In the genomic region with DNA sequence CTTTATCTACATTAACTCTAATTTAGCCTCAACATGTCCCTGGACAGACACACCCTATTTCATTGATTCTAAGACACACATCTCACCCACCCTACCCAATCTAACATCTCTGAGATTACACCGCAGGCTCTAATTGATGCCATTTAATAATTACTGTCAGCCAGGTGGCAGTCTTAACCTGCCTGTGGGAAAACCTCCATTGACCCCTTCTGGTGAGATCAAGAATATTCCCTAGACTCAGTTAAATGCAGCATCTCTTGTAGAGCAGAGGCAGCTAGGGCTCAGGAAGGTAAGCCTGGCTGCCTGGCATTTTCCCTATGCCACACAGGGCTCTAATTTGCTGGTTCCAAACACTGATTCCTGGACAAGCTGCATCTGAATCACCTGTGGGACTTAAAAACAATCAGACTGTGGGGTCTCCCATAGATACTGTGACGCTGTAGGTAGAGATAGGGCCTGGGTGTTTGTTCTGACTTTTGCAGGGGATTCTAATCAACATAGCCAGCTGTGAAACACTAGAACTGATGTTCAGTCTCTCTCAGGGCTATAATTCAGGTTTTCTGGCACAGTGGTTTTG, we compare ENCODE assay signal across 8 cellular contexts. TPM values are rescaled to one million over a fixed set of nuclear protein-coding genes. Genes with fewer than 3 reads are reported as not detected.
DNase-seq lines count a peak whose midpoint lies in the region; ATAC-seq, FAIRE-seq and TF ChIP-seq lines count a peak whose summit lies in the region.

No MANE protein-coding gene starts in this region.

- ATAC-seq in A549: peak; percentile 58 to 75
- ATAC-seq in GM19455 (IDR thresholded peaks at IDR 0.05; ENCODE audit: unreplicated experiment): no peak
- ATAC-seq in GM18511 (IDR thresholded peaks at IDR 0.05; ENCODE audit: unreplicated experiment): no peak

- no peaks in the 10 kb centered on the region for H4K20me1 ChIP-seq in neural cell (ENCODE audit: insufficient read depth)

- H3K9me3 ChIP-seq in A549 (no peaks in the 10 kb centered on the region), neural cell (ENCODE audit: low read length) (no peaks in the 10 kb centered on the region)

- CTCF ChIA-PET in A549 (lab: Yijun Ruan, JAX): interaction anchor here (0.5 to 11.4 kb wide), 32 partner anchors 9 to 288 kb away, joined by 3 to 91 read pairs (median 4); a partner anchor contains a TSS

- peaks cover 10% of the 10 kb centered on the region for H3K27me3 ChIP-seq in neural cell (ENCODE audit: insufficient read depth, low read depth, low read length)

- TF ChIP-seq CTCF in A549 (IDR thresholded peaks at IDR 0.05) (peak; percentile 72), GM12872 (IDR thresholded peaks at IDR 0.05; ENCODE audit: insufficient read depth, low read depth, low read length) (peak; percentile 58), neural cell (IDR thresholded peaks at IDR 0.05; ENCODE audit: poor library complexity, severe bottlenecking) (peak; percentile 79)

- POLR2A ChIA-PET in A549 (lab: Yijun Ruan, JAX): interaction anchor here (1.1 kb wide), 2 partner anchors 14 to 206 kb away, joined by 3 to 6 read pairs; no protein-coding TSS in a partner anchor

- FAIRE-seq in A549 (lab: Jason Lieb, UNC): no peak

- H3K79me2 ChIP-seq in neural cell (replicated peaks; ENCODE audit: insufficient read depth, low read length): no peaks in the 10 kb centered on the region

- no peak overlapping the region for H2AFZ ChIP-seq in neural cell (ENCODE audit: low read depth, low read length)

- WGBS in A549 (ENCODE audit: missing lambda C conversion rate): 73% methylated on average over 2 of the region's 2 CpGs

- H3F3A ChIP-seq in neural cell (ENCODE audit: insufficient read depth, low read length, poor library complexity, severe bottlenecking): no peaks in the 10 kb centered on the region

- TF ChIP-seq POLR2A in A549 (IDR thresholded peaks at IDR 0.05; ENCODE audit: low read length): no peak

- no peak overlapping the region for H3K9ac ChIP-seq in neural cell (ENCODE audit: low read length)

- no peaks in the 10 kb centered on the region for H3K36me3 ChIP-seq in neural cell (ENCODE audit: insufficient read depth, low read length)

- H3K4me2 ChIP-seq in A549 (no peak overlapping the region), neural cell (ENCODE audit: low read length) (no peak overlapping the region)

- no peak for TF ChIP-seq EP300 in A549 (IDR thresholded peaks at IDR 0.05)
- no peak for TF ChIP-seq EP300 in neural cell (conservative IDR thresholded peaks at IDR 0.05; ENCODE audit: poor library complexity, severe bottlenecking)

- H3K4me3 ChIP-seq in A549 (no peak overlapping the region), neural cell (ENCODE audit: low read length) (no peak overlapping the region)

- peak; percentile 72 to 87 for TF ChIP-seq RAD21 in A549 (conservative IDR thresholded peaks at IDR 0.05 in 1 of 2, IDR thresholded peaks at IDR 0.05 in 1 of 2)
- peak; percentile 66 for TF ChIP-seq RAD21 in neural cell (conservative IDR thresholded peaks at IDR 0.05)

- DNase-seq in A549 (ENCODE audit: low read depth in 1 of 2, low spot score in 1 of 2): peak; percentile 68 to 71
- peak; percentile 43 for DNase-seq in NCI-H2227 (lab: John Stamatoyannopoulos, UW; ENCODE audit: unreplicated experiment)
- DNase-seq in T47D (ENCODE audit: low read depth in 1 of 2, low spot score in 1 of 2): peak; percentile 78 to 80
- no peak for DNase-seq in hippocampal formation (lab: John Stamatoyannopoulos, UW)

- H3K27ac ChIP-seq in A549: no peak overlapping the region
- H3K27ac ChIP-seq in neural cell (ENCODE audit: low read length): no peak overlapping the region

- in situ Hi-C loops in T47D (cut with HindIII; ENCODE audit: low pct_unique_long_range_greater_than_20kb, low sequenced_read_pairs): no loop called here

- H3K9me2 ChIP-seq in neural cell (ENCODE audit: insufficient read depth, low read length): no peaks in the 10 kb centered on the region

- H3K4me1 ChIP-seq in A549: no peaks in the 10 kb centered on the region

TF ChIP-seq in A549, 52 proteins besides CTCF, POLR2A, EP300 and RAD21:
- peak; percentile 66; the same call in 2 of the 3 replicates for TF ChIP-seq SMC3 (IDR thresholded peaks at IDR 0.05)
- TF ChIP-seq, protein P1, sequence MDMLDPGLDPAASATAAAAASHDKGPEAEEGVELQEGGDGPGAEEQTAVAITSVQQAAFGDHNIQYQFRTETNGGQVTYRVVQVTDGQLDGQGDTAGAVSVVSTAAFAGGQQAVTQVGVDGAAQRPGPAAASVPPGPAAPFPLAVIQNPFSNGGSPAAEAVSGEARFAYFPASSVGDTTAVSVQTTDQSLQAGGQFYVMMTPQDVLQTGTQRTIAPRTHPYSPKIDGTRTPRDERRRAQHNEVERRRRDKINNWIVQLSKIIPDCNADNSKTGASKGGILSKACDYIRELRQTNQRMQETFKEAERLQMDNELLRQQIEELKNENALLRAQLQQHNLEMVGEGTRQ (IDR thresholded peaks at IDR 0.05): no peak

TF ChIP-seq in neural cell, 6 proteins besides CTCF, POLR2A, EP300 and RAD21:
- TF ChIP-seq TAF1 (IDR thresholded peaks at IDR 0.05; ENCODE audit: low read depth): no peak
- no peak for TF ChIP-seq MXI1 (conservative IDR thresholded peaks at IDR 0.05; ENCODE audit: poor library complexity, severe bottlenecking)
- peak; percentile 69 for TF ChIP-seq SMC3 (conservative IDR thresholded peaks at IDR 0.05; ENCODE audit: poor library complexity)

RNA-seq across cellular contexts. Expression of a gene that starts 14.3 kb away (rescaled TPM):
- polyA plus RNA-seq in A549 (2011; rRNA removed): 68.5 and 69.4 TPM in 2 replicates
- polyA plus RNA-seq in A549 (2012; cell fraction: cytosol; rRNA removed): 117 and 133 TPM in 2 replicates
- 243 and 281 TPM in 2 replicates for polyA plus RNA-seq in A549 (2012; cell fraction: nucleus; rRNA removed)
- 61.5 to 64.1 TPM (median 62.4 TPM) in 3 replicates for polyA plus RNA-seq in A549 (2017; fragmentation: RNase III; extraction: RNeasy Plus Mini Kit Qiagen cat#74134 plus additional on column Dnase treatment)
- 98.8 and 118 TPM in 2 replicates for polyA minus RNA-seq in A549 (2011; rRNA and poly(A)+ RNA removed)
- polyA plus RNA-seq in neural cell: 109 and 112 TPM in 2 replicates
- polyA minus RNA-seq in neural cell: 56.0 and 64.8 TPM in 2 replicates

RNA-seq across cellular contexts. Expression of a gene that starts 14.8 kb away (rescaled TPM):
- 1.0 and 1.2 TPM in 2 replicates for polyA plus RNA-seq in A549 (2011; rRNA removed)
- polyA plus RNA-seq in A549 (2012; cell fraction: cytosol; rRNA removed): 2.1 and 3.0 TPM in 2 replicates
- 7.1 and 12.6 TPM in 2 replicates for polyA plus RNA-seq in A549 (2012; cell fraction: nucleus; rRNA removed)
- 1.7 to 2.2 TPM (median 1.8 TPM) in 3 replicates for polyA plus RNA-seq in A549 (2017; fragmentation: RNase III; extraction: RNeasy Plus Mini Kit Qiagen cat#74134 plus additional on column Dnase treatment)
- 0.70 and 0.88 TPM in 2 replicates for polyA minus RNA-seq in A549 (2011; rRNA and poly(A)+ RNA removed)
- polyA plus RNA-seq in neural cell: 0.63 and 3.0 TPM in 2 replicates
- 0.58 and 1.2 TPM in 2 replicates for polyA minus RNA-seq in neural cell

RNA-seq across cellular contexts. Expression of a gene that starts 51.8 kb away (rescaled TPM):
- polyA plus RNA-seq in A549 (2011; rRNA removed) (0.04 and 0.13 TPM in 2 replicates), A549 (2017; fragmentation: RNase III; extraction: RNeasy Plus Mini Kit Qiagen cat#74134 plus additional on column Dnase treatment) (0.05 to 0.11 TPM (median 0.08 TPM) in 3 replicates), neural cell (not detected in 2 replicates)
- 0.07 and 0.12 TPM in 2 replicates for polyA plus RNA-seq in A549 (2012; cell fraction: cytosol; rRNA removed)
- polyA plus RNA-seq in A549 (2012; cell fraction: nucleus; rRNA removed): 0.17 and 0.18 TPM in 2 replicates
- 0.10 and 0.21 TPM in 2 replicates for polyA minus RNA-seq in A549 (2011; rRNA and poly(A)+ RNA removed)
- 0.49 TPM in 1 of 2 replicates, not detected in the other for polyA minus RNA-seq in neural cell

Comparison
In these comparisons a context has a peak if more than half of its experiments do, and no peak if none do; other contexts are left out.
1. ATAC-seq: peak in A549 (2 of 2); none in GM19455 (single experiment) and GM18511 (single experiment).
2. DNase-seq: peak in A549 (2 of 2), NCI-H2227 (single experiment) and T47D (2 of 2); none in hippocampal formation (0 of 2).
3. Peak in every context shown above with its lines, with median percentiles within 50 percentile points of each other: CTCF ChIP-seq.